ENCODE assay signal across 8 cellular contexts in genomic region chr16:66924527-66925321, GRCh38. TPM values are rescaled to one million over a fixed set of nuclear protein-coding genes. Genes with fewer than 3 reads are reported as not detected.
DNase-seq lines count a peak whose midpoint lies in the region; ATAC-seq, FAIRE-seq and TF ChIP-seq lines count a peak whose summit lies in the region.

No MANE protein-coding gene starts in this region.

- intact Hi-C loops in ascending aorta (cut with DNase I), result loop anchor here (1.0 to 10.0 kb wide), 5 partner anchors 10 to 1020 kb away; partner anchors contain the start of genes CIAO2B, CMTM4, LCAT and PDP2

- no peak for TF ChIP-seq POLR2A in GM12891 (IDR thresholded peaks at IDR 0.05; ENCODE audit: low read depth, low read length)

- peaks cover 11 to 12% of the 10 kb centered on the region in 2 donors for H3K36me3 ChIP-seq in ascending aorta

- H3K4me3 ChIP-seq in ascending aorta (peak overlapping the region; percentile 59 to 93), iPS-18c (ENCODE audit: insufficient read depth, low read depth, low read length) (peak overlapping the region; percentile 61)

- no peaks in the 10 kb centered on the region for H3K27me3 ChIP-seq in ascending aorta

- peak overlapping the region; percentile 84 to 99 for H3K27ac ChIP-seq in ascending aorta

- DNase-seq in GM12891 (ENCODE audit: insufficient read length, low spot score), result peak; percentile 70
- peak; percentile 22 for DNase-seq in NOMO-1 treated with DMSO at 0.1 percent for 48 hours (lab: John Stamatoyannopoulos, UW; ENCODE audit: unreplicated experiment)
- DNase-seq in ascending aorta (ENCODE audit: low spot score in 2 of 2), result no peak
- peak; percentile 33 to 42 for DNase-seq in stimulated activated CD4-positive, alpha-beta T cell treated with anti-CD3 and anti-CD28 coated beads, Interleukin-2, amount 100 ng/mL, for 48 hours

- peaks cover 28 to 51% of the 10 kb centered on the region in 2 donors for H3K4me1 ChIP-seq in ascending aorta

- H3K9me3 ChIP-seq in ascending aorta (no peaks in the 10 kb centered on the region), iPS-18c (ENCODE audit: control insufficient read depth, insufficient read depth, low read length) (no peaks in the 10 kb centered on the region)

- TF ChIP-seq CTCF in ascending aorta (IDR thresholded peaks at IDR 0.05), result peak; percentile 40 to 61 (median 43)

- ATAC-seq in GM21825 (IDR thresholded peaks at IDR 0.05; ENCODE audit: unreplicated experiment) (no peak), HG03460 (IDR thresholded peaks at IDR 0.05; ENCODE audit: unreplicated experiment) (no peak), GM19035 (IDR thresholded peaks at IDR 0.05; ENCODE audit: unreplicated experiment) (no peak)

- FAIRE-seq in GM12891 (lab: Jason Lieb, UNC), result peak; percentile 5

TF ChIP-seq in GM12891, 5 proteins besides CTCF, POLR2A, EP300 and RAD21:
- TF ChIP-seq TAF1 (IDR thresholded peaks at IDR 0.05; ENCODE audit: low read depth, low read length), result no peak
- TF ChIP-seq POU2F2 (IDR thresholded peaks at IDR 0.05; ENCODE audit: low read depth, low read length), result no peak
- TF ChIP-seq SPI1 (IDR thresholded peaks at IDR 0.05; ENCODE audit: low read depth, low read length), result no peak
- no peak for TF ChIP-seq POLR2AphosphoS5 (IDR thresholded peaks at IDR 0.05; ENCODE audit: low read depth, low read length)

RNA-seq across cellular contexts. Expression of gene RRAD, which starts 0.6 kb away (rescaled TPM):
- 2.7 TPM for polyA plus RNA-seq in GM12891 (2012; ENCODE audit: low read depth, missing spikeins)
- 54.2 TPM for total RNA-seq in ascending aorta

RNA-seq across cellular contexts. Expression of gene CDH16, which starts 6.0 kb away (rescaled TPM):
- not detected for polyA plus RNA-seq in GM12891 (2012; ENCODE audit: low read depth, missing spikeins)
- total RNA-seq in ascending aorta, result not detected

RNA-seq across cellular contexts. Expression of gene CIAO2B, which starts 9.5 kb away (rescaled TPM):
- 140 TPM for polyA plus RNA-seq in GM12891 (2012; ENCODE audit: low read depth, missing spikeins)
- total RNA-seq in ascending aorta, result 255 TPM

RNA-seq across cellular contexts. Expression of gene CES2, which starts 10.6 kb away (rescaled TPM):
- polyA plus RNA-seq in GM12891 (2012; ENCODE audit: low read depth, missing spikeins), result 11.6 TPM
- total RNA-seq in ascending aorta, result 40.0 TPM

RNA-seq across cellular contexts. Expression of gene CES3, which starts 36.3 kb away (rescaled TPM):
- polyA plus RNA-seq in GM12891 (2012; ENCODE audit: low read depth, missing spikeins), result 0.50 TPM
- total RNA-seq in ascending aorta, result not detected

Comparison
In these comparisons a context has a peak if more than half of its experiments do, and no peak if none do; other contexts are left out.
1. DNase-seq: peak in GM12891 (single experiment), NOMO-1 treated with DMSO at 0.1 percent for 48 hours (single experiment) and stimulated activated CD4-positive, alpha-beta T cell treated with anti-CD3 and anti-CD28 coated beads, Interleukin-2, amount 100 ng/mL, for 48 hours (2 of 2); none in ascending aorta (0 of 2).